ENCODE assay signal across 8 cellular contexts in genomic region chrX:155216940-155217450, GRCh38. TPM values are rescaled to one million over a fixed set of nuclear protein-coding genes. Genes with fewer than 3 reads are reported as not detected.
DNase-seq lines count a peak whose midpoint lies in the region; ATAC-seq and TF ChIP-seq lines count a peak whose summit lies in the region.

No MANE protein-coding gene starts in this region.

- no peak for TF ChIP-seq EP300 in neural cell (conservative IDR thresholded peaks at IDR 0.05; ENCODE audit: poor library complexity, severe bottlenecking)

- CTCF ChIA-PET in OCI-LY7 (lab: Charles Lee; ENCODE audit: unreplicated experiment) = interaction anchor here (1.0 kb wide), 1 partner anchor 48 kb away, joined by 3 read pairs; the partner anchor contains the start of gene RAB39B

- peak; percentile 6 for TF ChIP-seq RAD21 in neural cell (conservative IDR thresholded peaks at IDR 0.05)

- H3F3A ChIP-seq in neural cell (ENCODE audit: insufficient read depth, low read length, poor library complexity, severe bottlenecking) = no peaks in the 10 kb centered on the region

- H3K27ac ChIP-seq in left ventricle myocardium inferior (replicated peaks) = peak overlapping the region; percentile 91
- peak overlapping the region; percentile 56 for H3K27ac ChIP-seq in OCI-LY7 (ENCODE audit: low read depth, low read length, poor library complexity, severe bottlenecking)
- peak overlapping the region; percentile 71 for H3K27ac ChIP-seq in effector memory CD4-positive, alpha-beta T cell (ENCODE audit: insufficient read depth, low read length, poor library complexity, severe bottlenecking)
- H3K27ac ChIP-seq in neural cell (ENCODE audit: low read length) = peak overlapping the region; percentile 93

- H3K4me1 ChIP-seq in left ventricle myocardium inferior (peaks cover 35% of the 10 kb centered on the region), OCI-LY7 (ENCODE audit: insufficient read depth, low read length, poor library complexity, severe bottlenecking) (peaks cover 22% of the 10 kb centered on the region)
- peaks cover 7% of the 10 kb centered on the region for H3K4me1 ChIP-seq in effector memory CD4-positive, alpha-beta T cell (ENCODE audit: control insufficient read depth, insufficient read depth, low read length, poor library complexity, severe bottlenecking)

- no TSS peak for BruUV-seq in OCI-LY7 (replicated peaks; lab: Mats Ljungman, UMichigan)

- peak overlapping the region; percentile 63 for H3K4me2 ChIP-seq in OCI-LY7 (ENCODE audit: low read length)
- H3K4me2 ChIP-seq in neural cell (ENCODE audit: low read length) = no peak overlapping the region

- TF ChIP-seq CTCF in left ventricle myocardium inferior (IDR thresholded peaks at IDR 0.05; ENCODE audit: borderline replicate concordance) = no peak
- no peak; the same call in 1 of the 2 replicates for TF ChIP-seq CTCF in OCI-LY7 (conservative IDR thresholded peaks at IDR 0.05; ENCODE audit: low read length)
- TF ChIP-seq CTCF in neural cell (IDR thresholded peaks at IDR 0.05; ENCODE audit: poor library complexity, severe bottlenecking) = no peak

- H3K9ac ChIP-seq in neural cell (ENCODE audit: low read length) = peak overlapping the region; percentile 90

- peaks cover 11% of the 10 kb centered on the region for H3K36me3 ChIP-seq in left ventricle myocardium inferior
- peaks cover 28% of the 10 kb centered on the region for H3K36me3 ChIP-seq in OCI-LY7 (ENCODE audit: insufficient read depth, low read length)
- H3K36me3 ChIP-seq in effector memory CD4-positive, alpha-beta T cell (ENCODE audit: control insufficient read depth, insufficient read depth, low read length) = peaks cover 3% of the 10 kb centered on the region
- H3K36me3 ChIP-seq in neural cell (ENCODE audit: insufficient read depth, low read length) = no peaks in the 10 kb centered on the region

- H3K27me3 ChIP-seq in left ventricle myocardium inferior (ENCODE audit: low read depth) (no peaks in the 10 kb centered on the region), neural cell (ENCODE audit: insufficient read depth, low read depth, low read length) (no peaks in the 10 kb centered on the region)
- H3K27me3 ChIP-seq in effector memory CD4-positive, alpha-beta T cell (replicated peaks; ENCODE audit: control insufficient read depth, insufficient read depth, low read length, poor library complexity, severe bottlenecking) = no peaks in the 10 kb centered on the region

- no peaks in the 10 kb centered on the region for H3K9me3 ChIP-seq in left ventricle myocardium inferior (replicated peaks)
- H3K9me3 ChIP-seq in OCI-LY7 (ENCODE audit: low read length) = no peaks in the 10 kb centered on the region
- H3K9me3 ChIP-seq in effector memory CD4-positive, alpha-beta T cell (ENCODE audit: control insufficient read depth, low read length) = no peaks in the 10 kb centered on the region
- no peaks in the 10 kb centered on the region for H3K9me3 ChIP-seq in neural cell (ENCODE audit: low read length)

- intact Hi-C loops in left ventricle myocardium inferior (cut with micrococcal nuclease) (no loop called here), left ventricle myocardium superior (cut with micrococcal nuclease) (no loop called here), OCI-LY7 (cut with micrococcal nuclease; ENCODE audit: unreplicated experiment) (loop anchor here (1.0 to 5.0 kb wide), 2 partner anchors 47 to 190 kb away; partner anchors contain the start of genes FUNDC2 and RAB39B)

- H3K9me2 ChIP-seq in OCI-LY7 (ENCODE audit: insufficient read depth, low read length) (no peaks in the 10 kb centered on the region), neural cell (ENCODE audit: insufficient read depth, low read length) (no peaks in the 10 kb centered on the region)

- H2AFZ ChIP-seq in OCI-LY7 (ENCODE audit: low read length) = no peak overlapping the region
- H2AFZ ChIP-seq in neural cell (ENCODE audit: low read depth, low read length) = peak overlapping the region; percentile 40

- H3K4me3 ChIP-seq in left ventricle myocardium inferior = peak overlapping the region; percentile 78
- H3K4me3 ChIP-seq in OCI-LY7 (ENCODE audit: low read depth, low read length, poor library complexity, severe bottlenecking) = peak overlapping the region; percentile 77
- peak overlapping the region; percentile 88 for H3K4me3 ChIP-seq in effector memory CD4-positive, alpha-beta T cell (ENCODE audit: insufficient read depth, low read depth, low read length, poor library complexity, severe bottlenecking)
- H3K4me3 ChIP-seq in neural cell (ENCODE audit: low read length) = peak overlapping the region; percentile 73

- H3K79me2 ChIP-seq in OCI-LY7 (ENCODE audit: insufficient read depth, low read depth, low read length) (peaks cover 44% of the 10 kb centered on the region), neural cell (replicated peaks; ENCODE audit: insufficient read depth, low read length) (peaks cover 35% of the 10 kb centered on the region)

- DNase-seq in left ventricle myocardium inferior = no peak
- DNase-seq in left ventricle myocardium superior = no peak
- DNase-seq in OCI-LY7 (ENCODE audit: low spot score) = peak; percentile 3
- DNase-seq in effector memory CD4-positive, alpha-beta T cell = no peak
- no peak for DNase-seq in T-helper 9 cell

- H4K20me1 ChIP-seq in OCI-LY7 (ENCODE audit: insufficient read depth, low read length) (no peaks in the 10 kb centered on the region), neural cell (ENCODE audit: insufficient read depth) (no peaks in the 10 kb centered on the region)

- POLR2A ChIA-PET in OCI-LY7 (lab: Charles Lee) = interaction anchor here (1.1 to 1.6 kb wide), 3 partner anchors 9 to 41 kb away, joined by 3 to 6 read pairs (median 5); no protein-coding TSS in a partner anchor

- ATAC-seq in left ventricle myocardium superior = no peak
- ATAC-seq in HG02840 (IDR thresholded peaks at IDR 0.05; ENCODE audit: low FRiP score, unreplicated experiment) = no peak
- no peak for ATAC-seq in HG03175 (IDR thresholded peaks at IDR 0.05; ENCODE audit: unreplicated experiment)

TF ChIP-seq in neural cell, 6 proteins besides CTCF, POLR2A, EP300 and RAD21:
- peak; percentile 89 for TF ChIP-seq REST (IDR thresholded peaks at IDR 0.05; ENCODE audit: borderline replicate concordance)
- TF ChIP-seq EZH2 (IDR thresholded peaks at IDR 0.05; ENCODE audit: borderline replicate concordance, insufficient read depth, low read length, poor library complexity, severe bottlenecking) = no peak
- TF ChIP-seq TAF1 (IDR thresholded peaks at IDR 0.05; ENCODE audit: low read depth) = peak; percentile 3

RNA-seq across cellular contexts. Expression of gene VBP1, which starts 0.7 kb away (rescaled TPM):
- total RNA-seq in left ventricle myocardium inferior (63.9 TPM), left ventricle myocardium superior (68.6 TPM), OCI-LY7 (2022) (58.5 and 63.4 TPM in 2 replicates)
- 42.9 and 45.5 TPM in 2 replicates for total RNA-seq in OCI-LY7 (2014; rRNA removed; shearing (Covaris generic))
- polyA plus RNA-seq in neural cell = 321 and 369 TPM in 2 replicates
- 186 and 199 TPM in 2 replicates for polyA minus RNA-seq in neural cell

RNA-seq across cellular contexts. Expression of gene RAB39B, which starts 47.3 kb away (rescaled TPM):
- total RNA-seq in left ventricle myocardium inferior (0.11 TPM), left ventricle myocardium superior (not detected), OCI-LY7 (2022) (13.4 and 14.3 TPM in 2 replicates)
- total RNA-seq in OCI-LY7 (2014; rRNA removed; shearing (Covaris generic)) = 6.6 and 7.2 TPM in 2 replicates
- 26.2 and 27.4 TPM in 2 replicates for polyA plus RNA-seq in neural cell
- polyA minus RNA-seq in neural cell = 37.0 and 43.9 TPM in 2 replicates
